ENCODE assay signal across 8 cellular contexts in genomic region chr11:65503606-65503922, GRCh38. TPM values are rescaled to one million over a fixed set of nuclear protein-coding genes. Genes with fewer than 3 reads are reported as not detected.
A peak's percentile ranks its signal among the peaks of the same experiment; 100 is the strongest.
DNase-seq lines count a peak whose midpoint lies in the region; ATAC-seq and TF ChIP-seq lines count a peak whose summit lies in the region.

No MANE protein-coding gene starts in this region.

- H3K27me3 ChIP-seq in CD4-positive, alpha-beta memory T cell (ENCODE audit: insufficient read depth, low read length): no peaks in the 10 kb centered on the region
- H3K27me3 ChIP-seq in endocrine pancreas (ENCODE audit: control insufficient read depth, insufficient read depth, low read length) (no peaks in the 10 kb centered on the region), neuron (ENCODE audit: insufficient read depth, low read length) (no peaks in the 10 kb centered on the region)

- TF ChIP-seq CTCF in NB4 (IDR thresholded peaks at IDR 0.05; ENCODE audit: low read depth, low read length): no peak

- H3K4me1 Mint-ChIP-seq in CD4-positive, alpha-beta memory T cell: peaks cover 30 to 61% (median 43%) of the 10 kb centered on the region in 4 donors

- no peak for TF ChIP-seq POLR2A in NB4 (IDR thresholded peaks at IDR 0.05; ENCODE audit: extremely low read depth, insufficient read length)

- POLR2A ChIA-PET in CD4-positive, alpha-beta memory T cell (lab: Charles Lee; ENCODE audit: partially characterized antibody): interaction anchor here (0.6 to 27.2 kb wide), 19 partner anchors 9 to 170 kb away, joined by 3 to 3839 read pairs (median 11); partner anchors contain the start of genes DPF2, EHBP1L1, FRMD8 and MALAT1

- H3K4me3 ChIP-seq in CD4-positive, alpha-beta memory T cell (ENCODE audit: low read length in 2 of 2): peak overlapping the region; percentile 96 to 99
- H3K4me3 ChIP-seq in NB4 (ENCODE audit: low read depth, low read length) (peak overlapping the region; percentile 87), endocrine pancreas (ENCODE audit: control insufficient read depth, insufficient read depth, low read length) (peak overlapping the region; percentile 100), neuron (ENCODE audit: low read length) (peak overlapping the region; percentile 80)

- H3K9ac ChIP-seq in endocrine pancreas (ENCODE audit: control insufficient read depth, insufficient read depth, low read length): no peak overlapping the region

- peaks cover 0 to 12% (median 0%) of the 10 kb centered on the region in 8 donors for H3K9me3 Mint-ChIP-seq in CD4-positive, alpha-beta memory T cell

- intact Hi-C loops in CD4-positive, alpha-beta memory T cell (cut with micrococcal nuclease): no loop called here

- peaks cover 41% of the 10 kb centered on the region for H3K4me1 ChIP-seq in CD4-positive, alpha-beta memory T cell (ENCODE audit: insufficient read depth, low read length)
- H3K4me1 ChIP-seq in endocrine pancreas (ENCODE audit: control insufficient read depth, insufficient read depth, low read length) (no peaks in the 10 kb centered on the region), neuron (ENCODE audit: insufficient read depth, low read length) (peaks cover 10% of the 10 kb centered on the region)

- ATAC-seq in HG03045 (IDR thresholded peaks at IDR 0.05; ENCODE audit: unreplicated experiment) (no peak), GM21619 (IDR thresholded peaks at IDR 0.05; ENCODE audit: unreplicated experiment) (no peak), HG02798 (IDR thresholded peaks at IDR 0.05; ENCODE audit: poor library complexity, unreplicated experiment) (no peak)

- no peaks in the 10 kb centered on the region for H3K9me3 ChIP-seq in CD4-positive, alpha-beta memory T cell (ENCODE audit: control insufficient read depth in 1 of 2, low read length in 2 of 2)
- H3K9me3 ChIP-seq in endocrine pancreas (ENCODE audit: control insufficient read depth, low read length): no peaks in the 10 kb centered on the region
- no peaks in the 10 kb centered on the region for H3K9me3 ChIP-seq in neuron (ENCODE audit: low read length)

- H3K27ac ChIP-seq in CD4-positive, alpha-beta memory T cell (ENCODE audit: low read depth, low read length): peak overlapping the region; percentile 97

- peaks cover 0 to 1% of the 10 kb centered on the region in 2 donors for H3K27me3 Mint-ChIP-seq in CD4-positive, alpha-beta memory T cell

- peak overlapping the region in 6 of 7 donors; percentile 8 to 92 (median 86) for H3K27ac Mint-ChIP-seq in CD4-positive, alpha-beta memory T cell

- H3K36me3 ChIP-seq in CD4-positive, alpha-beta memory T cell (ENCODE audit: insufficient read depth, low read length): peaks cover 66% of the 10 kb centered on the region
- H3K36me3 ChIP-seq in endocrine pancreas (ENCODE audit: control insufficient read depth, insufficient read depth, low read length) (peaks cover 33% of the 10 kb centered on the region), neuron (ENCODE audit: insufficient read depth, low read length) (peaks cover 65% of the 10 kb centered on the region)

- H2AFZ ChIP-seq in neuron (ENCODE audit: low read depth, low read length): no peak overlapping the region

- peaks cover 33 to 34% of the 10 kb centered on the region in 2 donors for H3K36me3 Mint-ChIP-seq in CD4-positive, alpha-beta memory T cell

- DNase-seq in CD4-positive, alpha-beta memory T cell: peak in 1 of 5 donors; percentile 11
- DNase-seq in NB4 (ENCODE audit: low read depth): peak; percentile 16
- DNase-seq in GDM1 (lab: John Stamatoyannopoulos, UW): no peak

- CTCF ChIA-PET in CD4-positive, alpha-beta memory T cell (lab: Charles Lee; ENCODE audit: partially characterized antibody): interaction anchor here (1.2 to 11.4 kb wide), 4 partner anchors 26 to 87 kb away, joined by 3 to 186 read pairs (median 50); no protein-coding TSS in a partner anchor

- no peak overlapping the region for H3K4me3 Mint-ChIP-seq in CD4-positive, alpha-beta memory T cell

RNA-seq across cellular contexts. Expression of gene MALAT1, which starts 4.7 kb away (rescaled TPM):
- over 10,000 TPM; 29,058 to 29,932 TPM for total RNA-seq in CD4-positive, alpha-beta memory T cell
- 1,000 to 10,000 TPM; 2,969 to 3,488 TPM for polyA plus RNA-seq in CD4-positive, alpha-beta memory T cell

RNA-seq across cellular contexts. Expression of gene SCYL1, which starts 21.3 kb away (rescaled TPM):
- total RNA-seq in CD4-positive, alpha-beta memory T cell: 10 to 100 TPM; 72.5 to 81.3 TPM
- polyA plus RNA-seq in CD4-positive, alpha-beta memory T cell: 10 to 100 TPM; 22.9 to 40.8 TPM

RNA-seq across cellular contexts. Expression of gene LTBP3, which starts 54.6 kb away (rescaled TPM):
- 100 to 1,000 TPM; 201 to 211 TPM for total RNA-seq in CD4-positive, alpha-beta memory T cell
- polyA plus RNA-seq in CD4-positive, alpha-beta memory T cell: 10 to 100 TPM in 1 of 2 donors, 1 to 10 TPM in 1; 9.0 to 23.6 TPM
